ENCODE assay signal across 1 cellular context in the genomic region with DNA sequence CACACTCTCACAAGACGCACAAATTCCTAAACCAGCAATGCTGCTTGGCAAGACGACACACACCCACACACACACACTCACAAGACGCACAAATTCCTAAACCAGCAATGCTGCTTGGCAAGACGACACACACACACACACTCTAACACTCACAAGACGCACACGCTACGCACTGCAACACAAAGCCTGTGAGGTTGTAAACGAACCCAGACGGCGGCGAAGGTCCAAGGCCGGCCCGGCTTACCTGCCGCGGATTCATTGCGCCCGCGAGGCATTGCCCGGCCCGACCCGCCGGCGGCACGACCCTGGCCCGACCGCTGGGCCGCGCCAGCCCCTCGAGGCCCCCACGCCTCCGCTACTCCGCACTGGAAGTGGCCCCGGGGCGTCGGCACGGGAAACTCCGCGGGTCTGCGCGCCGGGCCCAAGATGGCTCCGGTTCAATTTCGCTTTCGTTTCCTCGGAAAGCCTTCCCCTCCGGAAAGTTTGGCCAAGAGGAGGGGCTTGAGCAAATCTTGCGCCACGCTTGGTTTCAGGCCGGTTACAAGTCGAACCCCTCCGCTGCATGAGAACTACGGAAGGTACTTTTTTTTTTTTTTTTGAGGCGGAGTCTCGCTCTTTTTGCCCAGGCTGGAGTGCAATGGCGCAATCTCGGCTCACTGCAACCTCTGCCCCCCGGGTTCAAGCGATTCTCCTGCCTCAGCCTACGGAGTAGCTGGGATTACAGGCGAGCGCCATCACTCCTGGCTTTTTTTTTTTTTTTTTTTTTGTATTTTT.
TF ChIP-seq lines count a peak whose summit lies in the region.

Gene ADAR (minus strand): TSS at position 439 of the 774 bp plus-strand sequence. CDS start 180 bp downstream, at position 259.

TF ChIP-seq in K562, 482 proteins besides CTCF, POLR2A, EP300 and RAD21 (continued from another document and continues in another):
- TF ChIP-seq E2F8 (IDR thresholded peaks at IDR 0.05; ENCODE audit: low read depth, partially characterized antibody) (no peak), GTF2F1 (IDR thresholded peaks at IDR 0.05; ENCODE audit: low read depth, low read length) (no peak), SIN3B (IDR thresholded peaks at IDR 0.05; ENCODE audit: low read depth) (no peak; the same call in 1 of the 2 replicates), SLC30A9 (CRISPR knock-in tag; IDR thresholded peaks at IDR 0.05) (no peak), ZNF507 (tag; conservative IDR thresholded peaks at IDR 0.05) (no peak), HIVEP1 (CRISPR knock-in tag; IDR thresholded peaks at IDR 0.05) (no peak), PTRF (tag; IDR thresholded peaks at IDR 0.05) (no peak), EZH2 (IDR thresholded peaks at IDR 0.05; ENCODE audit: borderline replicate concordance, low read depth, low read length) (no peak), ZNF589 (CRISPR knock-in tag; IDR thresholded peaks at IDR 0.05; ENCODE audit: low read depth) (0 out of 2 replicates have a peak, but pooled peaks have one; percentile 21), CBX8 (IDR thresholded peaks at IDR 0.05; ENCODE audit: borderline replicate concordance, extremely low read depth, low read depth, low read length, poor library complexity, severe bottlenecking) (no peak), SMC3 (conservative IDR thresholded peaks at IDR 0.05; ENCODE audit: insufficient read depth, low read depth, low read length) (no peak), CXXC5 (CRISPR knock-in tag; IDR thresholded peaks at IDR 0.05) (peak; percentile 65), ZBTB9 (CRISPR knock-in tag; IDR thresholded peaks at IDR 0.05) (peak; percentile 55; the same call in 1 of the 2 replicates), SMARCB1 (IDR thresholded peaks at IDR 0.05; ENCODE audit: insufficient read length, low read depth) (no peak), STAT5B (CRISPR knock-in tag; IDR thresholded peaks at IDR 0.05) (no peak), ETS1 (conservative IDR thresholded peaks at IDR 0.05; ENCODE audit: control insufficient read depth, low read depth, low read length) (0 out of 2 replicates have a peak, but pooled peaks have one; percentile 37), DIDO1 (tag; IDR thresholded peaks at IDR 0.05; ENCODE audit: low read depth) (no peak), PHF20 (IDR thresholded peaks at IDR 0.05; ENCODE audit: partially characterized antibody) (peak; percentile 10), THAP12 (CRISPR knock-in tag; IDR thresholded peaks at IDR 0.05) (no peak), SIN3A (IDR thresholded peaks at IDR 0.05; ENCODE audit: borderline replicate concordance in 2 of 2, control insufficient read depth in 1 of 2, low read depth in 2 of 2, low read length in 2 of 2) (0 out of 4 replicates have a peak, but pooled peaks of 1 of the 2 experiments have one; percentile 4), ZNF384 (IDR thresholded peaks at IDR 0.05; ENCODE audit: low read depth, low read length) (peak; percentile 96), ZFP1 (CRISPR knock-in tag; IDR thresholded peaks at IDR 0.05) (no peak)
- TF ChIP-seq, protein P1, sequence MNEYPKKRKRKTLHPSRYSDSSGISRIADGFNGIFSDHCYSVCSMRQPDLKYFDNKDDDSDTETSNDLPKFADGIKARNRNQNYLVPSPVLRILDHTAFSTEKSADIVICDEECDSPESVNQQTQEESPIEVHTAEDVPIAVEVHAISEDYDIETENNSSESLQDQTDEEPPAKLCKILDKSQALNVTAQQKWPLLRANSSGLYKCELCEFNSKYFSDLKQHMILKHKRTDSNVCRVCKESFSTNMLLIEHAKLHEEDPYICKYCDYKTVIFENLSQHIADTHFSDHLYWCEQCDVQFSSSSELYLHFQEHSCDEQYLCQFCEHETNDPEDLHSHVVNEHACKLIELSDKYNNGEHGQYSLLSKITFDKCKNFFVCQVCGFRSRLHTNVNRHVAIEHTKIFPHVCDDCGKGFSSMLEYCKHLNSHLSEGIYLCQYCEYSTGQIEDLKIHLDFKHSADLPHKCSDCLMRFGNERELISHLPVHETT (CRISPR knock-in tag; conservative IDR thresholded peaks at IDR 0.05 in 1 of 2, IDR thresholded peaks at IDR 0.05 in 1 of 2): no peak
- TF ChIP-seq, protein P2, sequence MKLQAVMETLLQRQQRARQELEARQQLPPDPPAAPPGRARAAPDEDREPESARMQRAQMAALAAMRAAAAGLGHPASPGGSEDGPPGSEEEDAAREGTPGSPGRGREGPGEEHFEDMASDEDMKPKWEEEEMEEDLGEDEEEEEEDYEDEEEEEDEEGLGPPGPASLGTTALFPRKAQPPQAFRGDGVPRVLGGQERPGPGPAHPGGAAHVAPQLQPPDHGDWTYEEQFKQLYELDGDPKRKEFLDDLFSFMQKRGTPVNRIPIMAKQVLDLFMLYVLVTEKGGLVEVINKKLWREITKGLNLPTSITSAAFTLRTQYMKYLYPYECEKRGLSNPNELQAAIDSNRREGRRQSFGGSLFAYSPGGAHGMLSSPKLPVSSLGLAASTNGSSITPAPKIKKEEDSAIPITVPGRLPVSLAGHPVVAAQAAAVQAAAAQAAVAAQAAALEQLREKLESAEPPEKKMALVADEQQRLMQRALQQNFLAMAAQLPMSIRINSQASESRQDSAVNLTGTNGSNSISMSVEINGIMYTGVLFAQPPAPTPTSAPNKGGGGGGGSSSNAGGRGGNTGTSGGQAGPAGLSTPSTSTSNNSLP (IDR thresholded peaks at IDR 0.05; ENCODE audit: borderline replicate concordance, low read depth, low read length): no peak
- TF ChIP-seq, protein P3, sequence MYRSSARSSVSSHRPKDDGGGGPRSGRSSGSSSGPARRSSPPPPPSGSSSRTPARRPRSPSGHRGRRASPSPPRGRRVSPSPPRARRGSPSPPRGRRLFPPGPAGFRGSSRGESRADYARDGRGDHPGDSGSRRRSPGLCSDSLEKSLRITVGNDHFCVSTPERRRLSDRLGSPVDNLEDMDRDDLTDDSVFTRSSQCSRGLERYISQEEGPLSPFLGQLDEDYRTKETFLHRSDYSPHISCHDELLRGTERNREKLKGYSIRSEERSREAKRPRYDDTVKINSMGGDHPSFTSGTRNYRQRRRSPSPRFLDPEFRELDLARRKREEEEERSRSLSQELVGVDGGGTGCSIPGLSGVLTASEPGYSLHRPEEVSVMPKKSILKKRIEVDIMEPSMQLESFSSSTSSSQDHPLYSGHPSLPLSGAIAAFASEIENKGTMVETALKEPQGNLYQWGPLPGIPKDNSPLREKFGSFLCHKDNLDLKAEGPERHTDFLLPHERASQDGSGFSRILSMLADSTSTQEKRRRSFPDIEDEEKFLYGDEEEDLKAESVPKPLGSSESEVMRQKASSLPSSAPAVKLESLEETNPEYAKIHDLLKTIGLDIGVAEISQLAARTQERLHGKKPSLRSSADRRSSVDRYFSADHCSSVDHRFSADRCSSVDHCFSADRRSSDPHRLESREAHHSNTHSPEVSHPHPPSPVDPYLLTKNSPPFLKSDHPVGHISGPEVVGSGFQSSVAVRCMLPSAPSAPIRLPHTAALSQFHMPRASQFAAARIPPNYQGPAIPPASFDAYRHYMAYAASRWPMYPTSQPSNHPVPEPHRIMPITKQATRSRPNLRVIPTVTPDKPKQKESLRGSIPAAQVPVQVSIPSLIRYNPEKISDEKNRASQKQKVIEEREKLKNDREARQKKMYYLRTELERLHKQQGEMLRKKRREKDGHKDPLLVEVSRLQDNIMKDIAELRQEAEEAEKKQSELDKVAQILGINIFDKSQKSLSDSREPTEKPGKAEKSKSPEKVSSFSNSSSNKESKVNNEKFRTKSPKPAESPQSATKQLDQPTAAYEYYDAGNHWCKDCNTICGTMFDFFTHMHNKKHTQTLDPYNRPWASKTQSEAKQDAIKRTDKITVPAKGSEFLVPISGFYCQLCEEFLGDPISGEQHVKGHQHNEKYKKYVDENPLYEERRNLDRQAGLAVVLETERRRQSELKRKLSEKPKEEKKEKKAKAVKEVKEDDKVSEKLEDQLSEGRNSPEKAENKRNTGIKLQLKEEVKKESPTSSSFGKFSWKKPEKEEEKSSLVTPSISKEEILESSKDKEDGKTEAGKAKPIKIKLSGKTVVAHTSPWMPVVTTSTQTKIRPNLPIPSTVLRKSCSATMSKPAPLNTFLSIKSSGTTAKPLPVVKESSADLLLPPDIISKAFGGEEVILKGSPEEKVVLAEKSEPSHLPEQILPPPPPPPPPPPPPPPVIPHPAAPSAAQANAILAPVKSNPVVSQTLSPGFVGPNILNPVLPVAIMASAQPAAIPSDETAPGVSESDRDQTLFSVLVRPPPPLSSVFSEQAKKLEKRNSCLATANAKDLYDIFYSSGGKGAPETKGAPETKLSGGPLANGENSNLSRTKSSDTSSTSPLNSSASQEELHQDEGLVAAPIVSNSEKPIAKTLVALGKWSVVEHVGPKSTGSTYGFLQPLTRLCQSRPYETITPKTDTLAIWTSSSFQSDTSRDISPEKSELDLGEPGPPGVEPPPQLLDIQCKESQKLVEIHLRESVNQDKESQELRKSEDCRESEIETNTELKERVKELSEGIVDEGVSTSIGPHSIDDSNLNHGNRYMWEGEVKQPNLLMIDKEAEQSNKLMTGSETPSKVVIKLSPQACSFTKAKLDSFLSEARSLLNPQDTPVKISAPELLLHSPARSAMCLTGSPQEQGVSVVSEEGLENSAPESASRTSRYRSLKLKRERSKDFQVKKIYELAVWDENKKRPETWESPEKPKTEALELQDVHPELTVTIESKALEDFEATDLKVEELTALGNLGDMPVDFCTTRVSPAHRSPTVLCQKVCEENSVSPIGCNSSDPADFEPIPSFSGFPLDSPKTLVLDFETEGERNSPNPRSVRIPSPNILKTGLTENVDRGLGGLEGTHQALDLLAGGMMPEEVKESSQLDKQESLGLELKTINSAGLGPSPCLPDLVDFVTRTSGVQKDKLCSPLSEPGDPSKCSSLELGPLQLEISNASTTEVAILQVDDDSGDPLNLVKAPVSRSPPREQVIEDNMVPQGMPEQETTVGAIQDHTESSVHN (IDR thresholded peaks at IDR 0.05; ENCODE audit: borderline replicate concordance in 1 of 2, low read depth in 1 of 2): peak in 1 of 2 experiments; percentile 67; a peak in 2 of 4 replicates
- TF ChIP-seq, protein P4, sequence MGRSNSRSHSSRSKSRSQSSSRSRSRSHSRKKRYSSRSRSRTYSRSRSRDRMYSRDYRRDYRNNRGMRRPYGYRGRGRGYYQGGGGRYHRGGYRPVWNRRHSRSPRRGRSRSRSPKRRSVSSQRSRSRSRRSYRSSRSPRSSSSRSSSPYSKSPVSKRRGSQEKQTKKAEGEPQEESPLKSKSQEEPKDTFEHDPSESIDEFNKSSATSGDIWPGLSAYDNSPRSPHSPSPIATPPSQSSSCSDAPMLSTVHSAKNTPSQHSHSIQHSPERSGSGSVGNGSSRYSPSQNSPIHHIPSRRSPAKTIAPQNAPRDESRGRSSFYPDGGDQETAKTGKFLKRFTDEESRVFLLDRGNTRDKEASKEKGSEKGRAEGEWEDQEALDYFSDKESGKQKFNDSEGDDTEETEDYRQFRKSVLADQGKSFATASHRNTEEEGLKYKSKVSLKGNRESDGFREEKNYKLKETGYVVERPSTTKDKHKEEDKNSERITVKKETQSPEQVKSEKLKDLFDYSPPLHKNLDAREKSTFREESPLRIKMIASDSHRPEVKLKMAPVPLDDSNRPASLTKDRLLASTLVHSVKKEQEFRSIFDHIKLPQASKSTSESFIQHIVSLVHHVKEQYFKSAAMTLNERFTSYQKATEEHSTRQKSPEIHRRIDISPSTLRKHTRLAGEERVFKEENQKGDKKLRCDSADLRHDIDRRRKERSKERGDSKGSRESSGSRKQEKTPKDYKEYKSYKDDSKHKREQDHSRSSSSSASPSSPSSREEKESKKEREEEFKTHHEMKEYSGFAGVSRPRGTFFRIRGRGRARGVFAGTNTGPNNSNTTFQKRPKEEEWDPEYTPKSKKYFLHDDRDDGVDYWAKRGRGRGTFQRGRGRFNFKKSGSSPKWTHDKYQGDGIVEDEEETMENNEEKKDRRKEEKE (IDR thresholded peaks at IDR 0.05; ENCODE audit: borderline replicate concordance in 1 of 2, control insufficient read depth in 1 of 2, low read depth in 2 of 2, low read length in 1 of 2): no peak
